In genomic region chr2:23698733-23699391, GRCh38 we compare ENCODE assay signal across 1 cellular context.
TF ChIP-seq lines count a peak whose summit lies in the region.

No MANE protein-coding gene starts in this region.

TF ChIP-seq in GM23338, 12 proteins besides CTCF, POLR2A, EP300 and RAD21 (continued from another document):
- TF ChIP-seq, protein P1, sequence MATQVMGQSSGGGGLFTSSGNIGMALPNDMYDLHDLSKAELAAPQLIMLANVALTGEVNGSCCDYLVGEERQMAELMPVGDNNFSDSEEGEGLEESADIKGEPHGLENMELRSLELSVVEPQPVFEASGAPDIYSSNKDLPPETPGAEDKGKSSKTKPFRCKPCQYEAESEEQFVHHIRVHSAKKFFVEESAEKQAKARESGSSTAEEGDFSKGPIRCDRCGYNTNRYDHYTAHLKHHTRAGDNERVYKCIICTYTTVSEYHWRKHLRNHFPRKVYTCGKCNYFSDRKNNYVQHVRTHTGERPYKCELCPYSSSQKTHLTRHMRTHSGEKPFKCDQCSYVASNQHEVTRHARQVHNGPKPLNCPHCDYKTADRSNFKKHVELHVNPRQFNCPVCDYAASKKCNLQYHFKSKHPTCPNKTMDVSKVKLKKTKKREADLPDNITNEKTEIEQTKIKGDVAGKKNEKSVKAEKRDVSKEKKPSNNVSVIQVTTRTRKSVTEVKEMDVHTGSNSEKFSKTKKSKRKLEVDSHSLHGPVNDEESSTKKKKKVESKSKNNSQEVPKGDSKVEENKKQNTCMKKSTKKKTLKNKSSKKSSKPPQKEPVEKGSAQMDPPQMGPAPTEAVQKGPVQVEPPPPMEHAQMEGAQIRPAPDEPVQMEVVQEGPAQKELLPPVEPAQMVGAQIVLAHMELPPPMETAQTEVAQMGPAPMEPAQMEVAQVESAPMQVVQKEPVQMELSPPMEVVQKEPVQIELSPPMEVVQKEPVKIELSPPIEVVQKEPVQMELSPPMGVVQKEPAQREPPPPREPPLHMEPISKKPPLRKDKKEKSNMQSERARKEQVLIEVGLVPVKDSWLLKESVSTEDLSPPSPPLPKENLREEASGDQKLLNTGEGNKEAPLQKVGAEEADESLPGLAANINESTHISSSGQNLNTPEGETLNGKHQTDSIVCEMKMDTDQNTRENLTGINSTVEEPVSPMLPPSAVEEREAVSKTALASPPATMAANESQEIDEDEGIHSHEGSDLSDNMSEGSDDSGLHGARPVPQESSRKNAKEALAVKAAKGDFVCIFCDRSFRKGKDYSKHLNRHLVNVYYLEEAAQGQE (IDR thresholded peaks at IDR 0.05; ENCODE audit: unreplicated experiment) = no peak
- no peak for TF ChIP-seq EZH2 (IDR thresholded peaks at IDR 0.05; ENCODE audit: low read depth, unreplicated experiment)
- TF ChIP-seq, protein P2, sequence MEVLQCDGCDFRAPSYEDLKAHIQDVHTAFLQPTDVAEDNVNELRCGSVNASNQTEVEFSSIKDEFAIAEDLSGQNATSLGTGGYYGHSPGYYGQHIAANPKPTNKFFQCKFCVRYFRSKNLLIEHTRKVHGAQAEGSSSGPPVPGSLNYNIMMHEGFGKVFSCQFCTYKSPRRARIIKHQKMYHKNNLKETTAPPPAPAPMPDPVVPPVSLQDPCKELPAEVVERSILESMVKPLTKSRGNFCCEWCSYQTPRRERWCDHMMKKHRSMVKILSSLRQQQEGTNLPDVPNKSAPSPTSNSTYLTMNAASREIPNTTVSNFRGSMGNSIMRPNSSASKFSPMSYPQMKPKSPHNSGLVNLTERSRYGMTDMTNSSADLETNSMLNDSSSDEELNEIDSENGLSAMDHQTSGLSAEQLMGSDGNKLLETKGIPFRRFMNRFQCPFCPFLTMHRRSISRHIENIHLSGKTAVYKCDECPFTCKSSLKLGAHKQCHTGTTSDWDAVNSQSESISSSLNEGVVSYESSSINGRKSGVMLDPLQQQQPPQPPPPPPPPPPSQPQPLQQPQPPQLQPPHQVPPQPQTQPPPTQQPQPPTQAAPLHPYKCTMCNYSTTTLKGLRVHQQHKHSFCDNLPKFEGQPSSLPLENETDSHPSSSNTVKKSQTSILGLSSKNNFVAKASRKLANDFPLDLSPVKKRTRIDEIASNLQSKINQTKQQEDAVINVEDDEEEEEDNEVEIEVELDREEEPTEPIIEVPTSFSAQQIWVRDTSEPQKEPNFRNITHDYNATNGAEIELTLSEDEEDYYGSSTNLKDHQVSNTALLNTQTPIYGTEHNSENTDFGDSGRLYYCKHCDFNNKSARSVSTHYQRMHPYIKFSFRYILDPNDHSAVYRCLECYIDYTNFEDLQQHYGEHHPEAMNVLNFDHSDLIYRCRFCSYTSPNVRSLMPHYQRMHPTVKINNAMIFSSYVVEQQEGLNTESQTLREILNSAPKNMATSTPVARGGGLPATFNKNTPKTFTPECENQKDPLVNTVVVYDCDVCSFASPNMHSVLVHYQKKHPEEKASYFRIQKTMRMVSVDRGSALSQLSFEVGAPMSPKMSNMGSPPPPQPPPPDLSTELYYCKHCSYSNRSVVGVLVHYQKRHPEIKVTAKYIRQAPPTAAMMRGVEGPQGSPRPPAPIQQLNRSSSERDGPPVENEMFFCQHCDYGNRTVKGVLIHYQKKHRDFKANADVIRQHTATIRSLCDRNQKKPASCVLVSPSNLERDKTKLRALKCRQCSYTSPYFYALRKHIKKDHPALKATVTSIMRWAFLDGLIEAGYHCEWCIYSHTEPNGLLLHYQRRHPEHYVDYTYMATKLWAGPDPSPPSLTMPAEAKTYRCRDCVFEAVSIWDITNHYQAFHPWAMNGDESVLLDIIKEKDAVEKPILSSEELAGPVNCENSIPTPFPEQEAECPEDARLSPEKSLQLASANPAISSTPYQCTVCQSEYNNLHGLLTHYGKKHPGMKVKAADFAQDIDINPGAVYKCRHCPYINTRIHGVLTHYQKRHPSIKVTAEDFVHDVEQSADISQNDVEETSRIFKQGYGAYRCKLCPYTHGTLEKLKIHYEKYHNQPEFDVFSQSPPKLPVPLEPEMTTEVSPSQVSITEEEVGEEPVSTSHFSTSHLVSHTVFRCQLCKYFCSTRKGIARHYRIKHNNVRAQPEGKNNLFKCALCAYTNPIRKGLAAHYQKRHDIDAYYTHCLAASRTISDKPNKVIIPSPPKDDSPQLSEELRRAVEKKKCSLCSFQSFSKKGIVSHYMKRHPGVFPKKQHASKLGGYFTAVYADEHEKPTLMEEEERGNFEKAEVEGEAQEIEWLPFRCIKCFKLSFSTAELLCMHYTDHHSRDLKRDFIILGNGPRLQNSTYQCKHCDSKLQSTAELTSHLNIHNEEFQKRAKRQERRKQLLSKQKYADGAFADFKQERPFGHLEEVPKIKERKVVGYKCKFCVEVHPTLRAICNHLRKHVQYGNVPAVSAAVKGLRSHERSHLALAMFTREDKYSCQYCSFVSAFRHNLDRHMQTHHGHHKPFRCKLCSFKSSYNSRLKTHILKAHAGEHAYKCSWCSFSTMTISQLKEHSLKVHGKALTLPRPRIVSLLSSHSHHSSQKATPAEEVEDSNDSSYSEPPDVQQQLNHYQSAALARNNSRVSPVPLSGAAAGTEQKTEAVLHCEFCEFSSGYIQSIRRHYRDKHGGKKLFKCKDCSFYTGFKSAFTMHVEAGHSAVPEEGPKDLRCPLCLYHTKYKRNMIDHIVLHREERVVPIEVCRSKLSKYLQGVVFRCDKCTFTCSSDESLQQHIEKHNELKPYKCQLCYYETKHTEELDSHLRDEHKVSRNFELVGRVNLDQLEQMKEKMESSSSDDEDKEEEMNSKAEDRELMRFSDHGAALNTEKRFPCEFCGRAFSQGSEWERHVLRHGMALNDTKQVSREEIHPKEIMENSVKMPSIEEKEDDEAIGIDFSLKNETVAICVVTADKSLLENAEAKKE (CRISPR knock-in tag; IDR thresholded peaks at IDR 0.05) = no peak
- no peak for TF ChIP-seq EZH2phosphoT487 (IDR thresholded peaks at IDR 0.05; ENCODE audit: unreplicated experiment)
- TF ChIP-seq CREB1 (CRISPR knock-in tag; IDR thresholded peaks at IDR 0.05; ENCODE audit: low read depth) = no peak
